ENCODE assay signal across 8 cellular contexts in genomic region chr14:73613046-73613383, GRCh38. TPM values are rescaled to one million over a fixed set of nuclear protein-coding genes. Genes with fewer than 3 reads are reported as not detected.
DNase-seq lines count a peak whose midpoint lies in the region; ATAC-seq and TF ChIP-seq lines count a peak whose summit lies in the region.

No MANE protein-coding gene starts in this region.

- H3K4me1 ChIP-seq in lung (ENCODE audit: control insufficient read depth in 2 of 2, insufficient read depth in 2 of 2, low read length in 2 of 2) (peaks cover 0 to 2% of the 10 kb centered on the region in 2 donors), urinary bladder (ENCODE audit: insufficient read depth) (no peaks in the 10 kb centered on the region)

- peak overlapping the region; percentile 47 to 91 for H3K27ac ChIP-seq in lung (ENCODE audit: low read depth in 1 of 2, low read length in 1 of 2)
- peak overlapping the region; percentile 78 for H3K27ac ChIP-seq in urinary bladder (ENCODE audit: low read depth)

- no peaks in the 10 kb centered on the region for H3K9me3 ChIP-seq in lung (ENCODE audit: control insufficient read depth in 2 of 2, insufficient read depth in 1 of 2, low read length in 1 of 2)

- WGBS in lung, 2 donors = 4 to 7% methylated on average over 13 of the region's 13 CpGs
- WGBS in urinary bladder = 2% methylated on average over 13 of the region's 13 CpGs

- no peak for TF ChIP-seq CTCF in GM13977 (IDR thresholded peaks at IDR 0.05; ENCODE audit: extremely low read depth, insufficient read depth, missing control alignments)
- TF ChIP-seq CTCF in cardiac fibroblast (IDR thresholded peaks at IDR 0.05; ENCODE audit: low read depth, low read length) = no peak
- TF ChIP-seq CTCF in lung (IDR thresholded peaks at IDR 0.05; ENCODE audit: control extremely low read depth, extremely low read depth) = no peak

- ATAC-seq in lung (ENCODE audit: insufficient read depth, low FRiP score) = no peak

- H3K4me3 ChIP-seq in cardiac fibroblast (replicated peaks in 1 of 2; ENCODE audit: low read depth in 2 of 2, low read length in 2 of 2) (peak overlapping the region; percentile 53 to 63), lung (peak overlapping the region; percentile 39), urinary bladder (ENCODE audit: low read depth, low read length) (peak overlapping the region; percentile 53)

- in situ Hi-C loops in GM13977 (cut with MboI; ENCODE audit: low pct_unique_long_range_greater_than_20kb, low sequenced_read_pairs, unreplicated experiment) = no loop called here

- H3K27me3 ChIP-seq in lung (ENCODE audit: control insufficient read depth, insufficient read depth) = no peaks in the 10 kb centered on the region

- DNase-seq in GM13977 (ENCODE audit: low spot score) (peak; percentile 21), Kasumi-1 (lab: John Stamatoyannopoulos, UW) (peak; percentile 29 to 35), cardiac fibroblast (ENCODE audit: low read depth in 2 of 2) (no peak), lung (ENCODE audit: low spot score) (no peak), A172 (ENCODE audit: low spot score) (no peak), C1 segment of cervical spinal cord (lab: John Stamatoyannopoulos, UW) (no peak)
- no peak for DNase-seq in activated CD4-positive, alpha-beta T cell treated with anti-CD3 and anti-CD28 coated beads for 1 hour

- H3K36me3 ChIP-seq in lung (ENCODE audit: control insufficient read depth in 2 of 2, insufficient read depth in 2 of 2, low read length in 2 of 2) (no peaks in the 10 kb centered on the region), urinary bladder (ENCODE audit: insufficient read depth) (no peaks in the 10 kb centered on the region)

RNA-seq across cellular contexts. Expression of gene ACOT6, which starts 0.7 kb away (rescaled TPM):
- not detected for total RNA-seq in lung
- not detected for polyA plus RNA-seq in lung
- total RNA-seq in urinary bladder = not detected
- polyA plus RNA-seq in urinary bladder = not detected
- total RNA-seq in A172 (2014; rRNA removed; shearing (Covaris generic)) = not detected in 2 replicates

RNA-seq across cellular contexts. Expression of gene ACOT4, which starts 21.3 kb away (rescaled TPM):
- total RNA-seq in lung (1 to 10 TPM in 1 of 2 donors, under 1 TPM in 1; 0.60 to 4.2 TPM), urinary bladder (1.6 TPM)
- polyA plus RNA-seq in lung (1 to 10 TPM; 1.8 to 2.3 TPM), urinary bladder (1.0 TPM)
- total RNA-seq in A172 (2014; rRNA removed; shearing (Covaris generic)) = not detected in 2 replicates

RNA-seq across cellular contexts. Expression of gene DNAL1, which starts 31.8 kb away (rescaled TPM):
- total RNA-seq in lung (10 to 100 TPM; 25.0 to 25.5 TPM), urinary bladder (13.3 TPM)
- polyA plus RNA-seq in lung (1 to 10 TPM; 5.7 to 8.3 TPM), urinary bladder (6.3 TPM)
- 28.0 and 40.5 TPM in 2 replicates for total RNA-seq in A172 (2014; rRNA removed; shearing (Covaris generic))

RNA-seq across cellular contexts. Expression of gene ACOT2, which starts 44.0 kb away (rescaled TPM):
- total RNA-seq in lung (10 to 100 TPM; 23.6 to 61.9 TPM), urinary bladder (39.4 TPM)
- polyA plus RNA-seq in lung (10 to 100 TPM; 22.4 to 39.6 TPM), urinary bladder (84.3 TPM)
- total RNA-seq in A172 (2014; rRNA removed; shearing (Covaris generic)) = 14.5 and 17.0 TPM in 2 replicates

RNA-seq across cellular contexts. Expression of gene HEATR4, which starts 54.3 kb away (rescaled TPM):
- total RNA-seq in lung (under 1 TPM; 0.34 to 0.46 TPM), urinary bladder (0.37 TPM)
- polyA plus RNA-seq in lung (under 1 TPM; 0.05 to 0.28 TPM), urinary bladder (0.37 TPM)
- total RNA-seq in A172 (2014; rRNA removed; shearing (Covaris generic)) = not detected in 2 replicates

Comparison
In these comparisons a context has a peak if more than half of its experiments do, and no peak if none do; other contexts are left out.
1. DNase-seq: peak in GM13977 (single experiment) and Kasumi-1 (2 of 2); none in cardiac fibroblast (0 of 2), lung (single experiment), A172 (single experiment), C1 segment of cervical spinal cord (0 of 14) and activated CD4-positive, alpha-beta T cell treated with anti-CD3 and anti-CD28 coated beads for 1 hour (single experiment).
2. Peak in every context shown above with its lines, with median percentiles within 50 percentile points of each other: H3K4me3 ChIP-seq.